7 cellular contexts compared by ENCODE assay signal in the genomic region with DNA sequence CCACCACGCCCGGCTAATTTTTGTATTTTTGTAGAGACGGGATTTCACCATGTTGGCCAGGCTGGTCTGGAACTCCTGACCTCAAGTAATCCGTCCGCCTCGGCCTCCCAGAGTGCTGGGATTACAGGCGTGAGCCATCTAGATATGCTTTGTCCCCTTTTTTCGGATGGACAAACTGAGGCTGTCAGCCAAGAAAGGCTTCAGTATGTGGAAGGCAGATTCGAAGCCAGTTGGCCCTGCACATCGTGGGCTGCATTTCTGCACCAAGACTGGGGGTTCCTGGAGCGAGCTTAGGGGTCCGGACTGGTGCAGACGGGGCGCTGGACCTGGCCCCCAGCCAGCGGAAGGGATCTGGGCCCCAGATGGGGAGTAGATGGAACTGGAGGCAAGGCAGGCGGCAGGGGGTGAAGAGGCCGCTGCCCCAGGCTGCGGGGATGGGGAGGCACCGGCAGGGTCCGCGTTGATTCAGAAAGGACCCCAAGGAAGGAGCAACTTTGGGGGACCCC. TPM values are rescaled to one million over a fixed set of nuclear protein-coding genes. Genes with fewer than 3 reads are reported as not detected.
DNase-seq lines count a peak whose midpoint lies in the region; ATAC-seq and TF ChIP-seq lines count a peak whose summit lies in the region.

No MANE protein-coding gene starts in this region.

- intact Hi-C loops in left ventricle myocardium inferior (cut with micrococcal nuclease) = no loop called here

- no peaks in the 10 kb centered on the region for H3K36me3 ChIP-seq in SK-N-MC (ENCODE audit: insufficient read depth, low read length)
- no peaks in the 10 kb centered on the region for H3K36me3 ChIP-seq in left ventricle myocardium inferior

- peak overlapping the region; percentile 91 for H3K4me3 Mint-ChIP-seq in stimulated activated effector memory CD8-positive, alpha-beta T cell treated with anti-CD3 and anti-CD28 coated beads, Interleukin-12 subunit alpha, Interleukin-12 subunit beta, amount 100 ng/mL, for 72 hours

- H3K9me3 Mint-ChIP-seq in stimulated activated effector memory CD8-positive, alpha-beta T cell treated with anti-CD3 and anti-CD28 coated beads, Interleukin-12 subunit alpha, Interleukin-12 subunit beta, amount 100 ng/mL, for 72 hours = no peaks in the 10 kb centered on the region

- H3K36me3 Mint-ChIP-seq in stimulated activated effector memory CD8-positive, alpha-beta T cell treated with anti-CD3 and anti-CD28 coated beads, Interleukin-12 subunit alpha, Interleukin-12 subunit beta, amount 100 ng/mL, for 72 hours = peaks cover 59% of the 10 kb centered on the region

- H3K9me3 ChIP-seq in SK-N-MC (ENCODE audit: low read depth, low read length) (no peaks in the 10 kb centered on the region), left ventricle myocardium inferior (replicated peaks) (no peaks in the 10 kb centered on the region)

- ATAC-seq in GM21529 (IDR thresholded peaks at IDR 0.05; ENCODE audit: unreplicated experiment) (peak; percentile 11), HG02973 (IDR thresholded peaks at IDR 0.05; ENCODE audit: unreplicated experiment) (no peak)
- no peak for ATAC-seq in stimulated activated effector memory CD8-positive, alpha-beta T cell treated with anti-CD3 and anti-CD28 coated beads, Interleukin-12 subunit alpha, Interleukin-12 subunit beta, amount 100 ng/mL, for 72 hours

- H3K4me1 ChIP-seq in left ventricle myocardium inferior = peaks cover 43% of the 10 kb centered on the region

- H3K9ac ChIP-seq in SK-N-MC (ENCODE audit: insufficient read length) = no peak overlapping the region

- H3K4me1 Mint-ChIP-seq in stimulated activated effector memory CD8-positive, alpha-beta T cell treated with anti-CD3 and anti-CD28 coated beads, Interleukin-12 subunit alpha, Interleukin-12 subunit beta, amount 100 ng/mL, for 72 hours = peaks cover 75% of the 10 kb centered on the region

- H3K27ac ChIP-seq in SK-N-MC (peak overlapping the region; percentile 94; the same call in 1 of the 2 replicates), left ventricle myocardium inferior (replicated peaks) (peak overlapping the region; percentile 98)

- no peak for DNase-seq in SK-N-MC (ENCODE audit: low read depth, low spot score)
- peak; percentile 23 for DNase-seq in left ventricle myocardium inferior
- no peak for DNase-seq in stimulated activated effector memory CD8-positive, alpha-beta T cell treated with anti-CD3 and anti-CD28 coated beads, Interleukin-12 subunit alpha, Interleukin-12 subunit beta, amount 100 ng/mL, for 72 hours (ENCODE audit: low spot score in 2 of 2)
- DNase-seq in NCI-H187 (lab: John Stamatoyannopoulos, UW) = no peak
- DNase-seq in stimulated activated CD4-positive, alpha-beta T cell treated with anti-CD3 and anti-CD28 coated beads, Interleukin-12 subunit alpha, Interleukin-12 subunit beta, amount 100 ng/mL, for 4 hours = no peak

- no peaks in the 10 kb centered on the region for H3K27me3 ChIP-seq in left ventricle myocardium inferior (ENCODE audit: low read depth)

- TF ChIP-seq CTCF in left ventricle myocardium inferior (IDR thresholded peaks at IDR 0.05; ENCODE audit: borderline replicate concordance) = no peak

- H3K27ac Mint-ChIP-seq in stimulated activated effector memory CD8-positive, alpha-beta T cell treated with anti-CD3 and anti-CD28 coated beads, Interleukin-12 subunit alpha, Interleukin-12 subunit beta, amount 100 ng/mL, for 72 hours = peak overlapping the region; percentile 88

- H3K4me3 ChIP-seq in SK-N-MC (peak overlapping the region; percentile 80), left ventricle myocardium inferior (peak overlapping the region; percentile 74)

RNA-seq across cellular contexts. Expression of gene JUND, which starts 9.7 kb away (rescaled TPM):
- total RNA-seq in left ventricle myocardium inferior = 107 TPM

RNA-seq across cellular contexts. Expression of gene IQCN, which starts 16.8 kb away (rescaled TPM):
- total RNA-seq in left ventricle myocardium inferior = 0.49 TPM

RNA-seq across cellular contexts. Expression of gene LSM4, which starts 31.8 kb away (rescaled TPM):
- total RNA-seq in left ventricle myocardium inferior = 94.8 TPM

RNA-seq across cellular contexts. Expression of gene PGPEP1, which starts 49.3 kb away (rescaled TPM):
- total RNA-seq in left ventricle myocardium inferior = 38.8 TPM
